Comparison of ENCODE assay signal across 8 cellular contexts in the genomic region with DNA sequence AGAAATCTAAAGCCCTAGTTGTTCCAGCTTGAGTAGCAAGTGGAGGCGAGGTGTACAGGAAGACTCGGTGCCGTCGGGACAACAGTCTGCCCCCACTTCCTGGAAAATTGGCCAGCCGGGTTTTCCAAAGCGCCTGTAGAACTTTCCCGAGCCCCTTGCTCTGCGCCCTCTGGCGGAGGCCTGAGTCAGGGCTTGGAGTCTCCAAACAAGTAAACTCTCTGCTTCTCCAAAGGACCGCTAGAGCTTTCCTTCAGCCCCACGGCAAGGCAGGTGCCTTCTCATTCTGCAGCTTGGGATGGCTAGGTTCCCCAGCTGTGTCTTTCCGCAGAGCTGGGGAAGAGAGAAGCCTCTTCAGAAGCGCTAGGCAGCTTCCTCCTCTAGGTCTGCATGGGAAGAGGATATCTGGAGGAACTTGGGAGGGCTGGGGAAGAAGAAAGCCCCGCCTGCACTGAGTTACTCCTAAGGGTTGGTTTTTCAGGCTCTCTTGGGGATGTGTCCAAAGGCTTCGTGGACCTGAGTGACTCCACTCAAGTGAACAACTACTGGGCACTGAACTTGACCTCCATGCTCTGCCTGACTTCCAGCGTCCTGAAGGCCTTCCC. TPM values are rescaled to one million over a fixed set of nuclear protein-coding genes. Genes with fewer than 3 reads are reported as not detected.
A peak's percentile ranks its signal among the peaks of the same experiment; 100 is the strongest.
DNase-seq lines count a peak whose midpoint lies in the region; ATAC-seq and TF ChIP-seq lines count a peak whose summit lies in the region.

No MANE protein-coding gene starts in this region.

- CTCF ChIA-PET in MCF 10A (lab: Yijun Ruan, JAX) = interaction anchor here (0.5 to 3.1 kb wide), 27 partner anchors 8 to 1341 kb away, joined by 3 to 45 read pairs (median 5); a partner anchor contains a TSS

- no peak overlapping the region for H3K27ac Mint-ChIP-seq in MCF 10A (ENCODE audit: low read depth, unreplicated experiment)

- peaks cover 9% of the 10 kb centered on the region for H3K36me3 Mint-ChIP-seq in MCF 10A (ENCODE audit: insufficient read depth, unreplicated experiment)

- no peaks in the 10 kb centered on the region for H3K9me3 Mint-ChIP-seq in MCF 10A (ENCODE audit: unreplicated experiment)

- intact Hi-C loops in MCF 10A (cut with micrococcal nuclease) = loop anchor here (1.0 to 5.0 kb wide), 2 partner anchors 117 to 1356 kb away; no protein-coding TSS in a partner anchor

- H3K4me3 ChIP-seq in GM12875 (ENCODE audit: low read depth, low read length) (peak overlapping the region; percentile 31), iPS-11a (ENCODE audit: low read depth, low read length) (peak overlapping the region; percentile 53), retinal pigment epithelial cell (ENCODE audit: low read length) (peak overlapping the region; percentile 60)

- TF ChIP-seq CTCF in GM12875 (IDR thresholded peaks at IDR 0.05; ENCODE audit: borderline replicate concordance, insufficient read depth, low read depth, low read length) = peak; percentile 96
- TF ChIP-seq CTCF in MCF 10A (IDR thresholded peaks at IDR 0.05; ENCODE audit: unreplicated experiment) = peak; percentile 75
- peak; percentile 99 for TF ChIP-seq CTCF in retinal pigment epithelial cell (conservative IDR thresholded peaks at IDR 0.05; ENCODE audit: low read depth, low read length)

- no TSS peak for BruUV-seq in MCF 10A (replicated peaks; lab: Mats Ljungman, UMichigan)

- peaks cover 26% of the 10 kb centered on the region for H3K4me1 Mint-ChIP-seq in MCF 10A (ENCODE audit: insufficient read depth, unreplicated experiment)

- peak; percentile 20 for ATAC-seq in HG02884 (IDR thresholded peaks at IDR 0.05; ENCODE audit: unreplicated experiment)

- no peaks in the 10 kb centered on the region for H3K27me3 Mint-ChIP-seq in MCF 10A (ENCODE audit: insufficient read depth, unreplicated experiment)

- DNase-seq in NCI-H146 treated with DMSO at 0.1 percent for 48 hours (lab: John Stamatoyannopoulos, UW; ENCODE audit: unreplicated experiment) (peak; percentile 67), T-helper 2 cell (peak in 4 of 5 experiments; percentile 8 to 37 (median 24)), MCF 10A (ENCODE audit: unreplicated experiment) (peak; percentile 92), retinal pigment epithelial cell (ENCODE audit: low read depth) (peak; percentile 65), NK-92 (lab: John Stamatoyannopoulos, UW; ENCODE audit: unreplicated experiment) (no peak)

- peak overlapping the region; percentile 75 for H3K4me3 Mint-ChIP-seq in MCF 10A (ENCODE audit: unreplicated experiment)

- POLR2A ChIA-PET in MCF 10A (lab: Yijun Ruan, JAX) = interaction anchor here (0.6 to 1.7 kb wide), 5 partner anchors 23 to 253 kb away, joined by 3 to 6 read pairs (median 4); a partner anchor contains a TSS

RNA-seq across cellular contexts. Expression of a gene that starts 0.7 kb away (rescaled TPM):
- 12.9 and 18.1 TPM in 2 replicates for total RNA-seq in MCF 10A (2022)

RNA-seq across cellular contexts. Expression of a gene that starts 29.4 kb away (rescaled TPM):
- total RNA-seq in MCF 10A (2022) = not detected in 2 replicates
